In the genomic region with DNA sequence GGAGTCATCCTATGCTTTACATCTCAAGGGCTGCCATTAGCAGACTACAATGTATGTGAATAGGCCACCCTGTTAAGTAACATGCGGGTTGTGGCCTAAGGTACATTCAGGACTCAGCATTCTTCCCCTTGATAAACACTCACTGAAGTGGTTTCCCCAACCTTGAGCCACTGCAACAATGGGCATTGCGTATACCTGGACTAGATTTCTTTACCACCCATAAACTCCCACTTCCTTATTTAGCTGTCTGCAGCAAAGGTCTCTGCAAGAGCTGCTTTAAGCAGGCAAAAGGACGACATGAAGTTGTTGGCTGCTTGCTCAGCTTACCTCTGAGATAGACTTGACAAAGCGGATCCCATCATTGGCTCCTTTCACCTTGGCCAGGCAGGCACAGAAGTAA, we compare ENCODE assay signal across 14 cellular contexts. TPM values are rescaled to one million over a fixed set of nuclear protein-coding genes. Genes with fewer than 3 reads are reported as not detected.
DNase-seq lines count a peak whose midpoint lies in the region; ATAC-seq and TF ChIP-seq lines count a peak whose summit lies in the region.
"Had no signal": no experiment of that assay in that cellular context is flagged by ENCODE, and none has a peak within 500 bp of the region (broad histone marks: within the 10 kb centered on the region; RNA-seq: fewer than 3 reads in every experiment).

No MANE protein-coding gene starts in this region.

- no peak for TF ChIP-seq CTCF in VCaP (conservative IDR thresholded peaks at IDR 0.05)
- no peak for TF ChIP-seq CTCF in GM20000 (IDR thresholded peaks at IDR 0.05; ENCODE audit: extremely low read depth, missing control alignments)

- H3K4me3 Mint-ChIP-seq in CD4-positive, CD25-positive, alpha-beta regulatory T cell, result peak overlapping the region in 2 of 4 donors; percentile 5 to 75
- H3K4me3 Mint-ChIP-seq in naive thymus-derived CD4-positive, alpha-beta T cell, result peak overlapping the region in 4 of 10 donors; percentile 11 to 66 (median 30)
- H3K4me3 Mint-ChIP-seq: brain had no signal

- H3K36me3 ChIP-seq in CD4-positive, CD25-positive, alpha-beta regulatory T cell (ENCODE audit: control insufficient read depth, insufficient read depth, low read length), result peaks cover 67% of the 10 kb centered on the region
- H3K36me3 ChIP-seq in naive thymus-derived CD4-positive, alpha-beta T cell (ENCODE audit: control insufficient read depth in 2 of 3, insufficient read depth in 3 of 3, low read length in 3 of 3), result peaks cover 6 to 60% (median 12%) of the 10 kb centered on the region in 3 experiments

- POLR2A ChIA-PET in naive thymus-derived CD4-positive, alpha-beta T cell (lab: Charles Lee), result interaction anchor here (1.3 to 2.4 kb wide), 2 partner anchors 11 to 16 kb away, joined by 4 to 9 read pairs; a partner anchor contains a TSS

- DNase-seq in CD4-positive, CD25-positive, alpha-beta regulatory T cell, result peak in 1 of 3 donors; percentile 25
- no peak for DNase-seq in naive thymus-derived CD4-positive, alpha-beta T cell
- DNase-seq in GM20000 (ENCODE audit: low spot score) (no peak), retina (no peak)
- DNase-seq: foreskin melanocyte, GM23248 had no signal

- no peaks in the 10 kb centered on the region for H3K9me3 ChIP-seq in CD4-positive, CD25-positive, alpha-beta regulatory T cell (ENCODE audit: control insufficient read depth in 2 of 2, low read length in 2 of 2)
- H3K9me3 ChIP-seq in naive thymus-derived CD4-positive, alpha-beta T cell (ENCODE audit: control insufficient read depth in 2 of 3, low read length in 3 of 3), result no peaks in the 10 kb centered on the region

- CTCF ChIA-PET in naive thymus-derived CD4-positive, alpha-beta T cell (lab: Charles Lee), result interaction anchor here (0.9 kb wide), 1 partner anchor 40 kb away, joined by 3 read pairs; no protein-coding TSS in a partner anchor

- H3K4me1 Mint-ChIP-seq in CD4-positive, CD25-positive, alpha-beta regulatory T cell, result peaks cover 33 to 84% (median 56%) of the 10 kb centered on the region in 4 donors
- peaks cover 29 to 84% (median 53%) of the 10 kb centered on the region in 7 donors for H3K4me1 Mint-ChIP-seq in naive thymus-derived CD4-positive, alpha-beta T cell

- intact Hi-C loops in naive thymus-derived CD4-positive, alpha-beta T cell (cut with micrococcal nuclease), result loop anchor here in 1 of 2 donors (2.0 kb wide), 1 partner anchor 15 kb away; no protein-coding TSS in a partner anchor

- peak overlapping the region; percentile 21 for H3K4me3 ChIP-seq in CD4-positive, CD25-positive, alpha-beta regulatory T cell (ENCODE audit: low read depth, low read length)
- H3K4me3 ChIP-seq in naive thymus-derived CD4-positive, alpha-beta T cell (ENCODE audit: low read length), result no peak overlapping the region
- H3K4me3 ChIP-seq: GM23248 had no signal

- peaks cover 0 to 3% (median 0%) of the 10 kb centered on the region in 7 donors for H3K9me3 Mint-ChIP-seq in CD4-positive, CD25-positive, alpha-beta regulatory T cell
- peaks cover 0 to 3% (median 0%) of the 10 kb centered on the region in 11 donors for H3K9me3 Mint-ChIP-seq in naive thymus-derived CD4-positive, alpha-beta T cell
- H3K9me3 Mint-ChIP-seq: brain had no signal

- H3K27me3 Mint-ChIP-seq in CD4-positive, CD25-positive, alpha-beta regulatory T cell, result no peaks in the 10 kb centered on the region
- H3K27me3 Mint-ChIP-seq in naive thymus-derived CD4-positive, alpha-beta T cell, result no peaks in the 10 kb centered on the region
- H3K27me3 Mint-ChIP-seq: progenitor cell of endocrine pancreas had no signal

- no peak for ATAC-seq in CD4-positive, CD25-positive, alpha-beta regulatory T cell (ENCODE audit: low read depth in 2 of 2)
- ATAC-seq in GM18868 (IDR thresholded peaks at IDR 0.05; ENCODE audit: unreplicated experiment), result peak; percentile 52
- no peak for ATAC-seq in naive thymus-derived CD4-positive, alpha-beta T cell
- no peak for ATAC-seq in GM19351 (IDR thresholded peaks at IDR 0.05; ENCODE audit: unreplicated experiment)
- no peak for ATAC-seq in HG03135 (IDR thresholded peaks at IDR 0.05; ENCODE audit: unreplicated experiment)
- ATAC-seq: Panc1 had no signal

- H3K27ac Mint-ChIP-seq in CD4-positive, CD25-positive, alpha-beta regulatory T cell, result peak overlapping the region; percentile 63 to 96 (median 87)
- peak overlapping the region; percentile 25 to 93 (median 36) for H3K27ac Mint-ChIP-seq in naive thymus-derived CD4-positive, alpha-beta T cell
- H3K27ac Mint-ChIP-seq: progenitor cell of endocrine pancreas had no signal

- H3K27ac ChIP-seq in CD4-positive, CD25-positive, alpha-beta regulatory T cell (ENCODE audit: insufficient read depth, low read length, poor library complexity, severe bottlenecking), result peak overlapping the region; percentile 79
- H3K27ac ChIP-seq in VCaP, result peak overlapping the region; percentile 92
- no peak overlapping the region for H3K27ac ChIP-seq in naive thymus-derived CD4-positive, alpha-beta T cell (ENCODE audit: low read depth, low read length)
- H3K27ac ChIP-seq: GM23248 had no signal

- H3K27me3 ChIP-seq in CD4-positive, CD25-positive, alpha-beta regulatory T cell (ENCODE audit: control insufficient read depth, insufficient read depth, low read length), result no peaks in the 10 kb centered on the region
- no peaks in the 10 kb centered on the region for H3K27me3 ChIP-seq in naive thymus-derived CD4-positive, alpha-beta T cell (ENCODE audit: control insufficient read depth in 2 of 2, insufficient read depth in 2 of 2, low read length in 2 of 2)

- H3K4me1 ChIP-seq in CD4-positive, CD25-positive, alpha-beta regulatory T cell (ENCODE audit: control insufficient read depth, insufficient read depth, low read length, poor library complexity, severe bottlenecking), result peaks cover 72% of the 10 kb centered on the region
- H3K4me1 ChIP-seq in naive thymus-derived CD4-positive, alpha-beta T cell (ENCODE audit: control insufficient read depth in 2 of 2, insufficient read depth in 2 of 2, low read length in 2 of 2), result peaks cover 36 to 80% of the 10 kb centered on the region in 2 donors

- H3K36me3 Mint-ChIP-seq in CD4-positive, CD25-positive, alpha-beta regulatory T cell, result peaks cover 59% of the 10 kb centered on the region
- peaks cover 22 to 66% (median 32%) of the 10 kb centered on the region in 5 donors for H3K36me3 Mint-ChIP-seq in naive thymus-derived CD4-positive, alpha-beta T cell

RNA-seq across cellular contexts. Expression of a gene that starts 16.2 kb away (rescaled TPM):
- total RNA-seq in CD4-positive, CD25-positive, alpha-beta regulatory T cell, result 42.5 TPM
- 1 to 10 TPM; 2.1 to 3.3 (median 2.4) TPM for polyA plus RNA-seq in CD4-positive, CD25-positive, alpha-beta regulatory T cell
- total RNA-seq in naive thymus-derived CD4-positive, alpha-beta T cell, result 10 to 100 TPM; 20.0 to 27.5 (median 22.9) TPM
- 1 to 10 TPM in 1 of 2 donors, under 1 TPM in 1; 0.95 to 6.5 TPM for polyA plus RNA-seq in naive thymus-derived CD4-positive, alpha-beta T cell

RNA-seq across cellular contexts. Expression of a gene that starts 36.1 kb away (rescaled TPM):
- total RNA-seq in CD4-positive, CD25-positive, alpha-beta regulatory T cell, result 23.7 TPM
- polyA plus RNA-seq in CD4-positive, CD25-positive, alpha-beta regulatory T cell, result 10 to 100 TPM; 23.7 to 40.3 (median 30.0) TPM
- 10 to 100 TPM in 1 of 5 experiments, 1 to 10 TPM in 1, under 1 TPM in 2, not detected in 1; 0.19 to 33.7 (median 0.75) TPM for total RNA-seq in naive thymus-derived CD4-positive, alpha-beta T cell
- polyA plus RNA-seq in naive thymus-derived CD4-positive, alpha-beta T cell, result under 1 TPM; 0.12 to 0.18 TPM
- total RNA-seq: GM23248, MCF 10A, progenitor cell of endocrine pancreas had no signal
- polyA plus RNA-seq: GM23248 had no signal

RNA-seq across cellular contexts. Expression of a gene that starts 47.9 kb away (rescaled TPM):
- total RNA-seq in CD4-positive, CD25-positive, alpha-beta regulatory T cell, result not detected
- not detected for polyA plus RNA-seq in CD4-positive, CD25-positive, alpha-beta regulatory T cell
- under 1 TPM in 2 of 5 experiments, not detected in 3; 0.05 to 0.88 TPM for total RNA-seq in naive thymus-derived CD4-positive, alpha-beta T cell
- not detected for polyA plus RNA-seq in naive thymus-derived CD4-positive, alpha-beta T cell
- total RNA-seq: GM23248, MCF 10A, progenitor cell of endocrine pancreas had no signal
- polyA plus RNA-seq: GM23248 had no signal
